In genomic region chr4:54961357-54961975, GRCh38 we compare ENCODE assay signal across 9 cellular contexts.
A peak's percentile ranks its signal among the peaks of the same experiment; 100 is the strongest.
DNase-seq lines count a peak whose midpoint lies in the region; ATAC-seq and TF ChIP-seq lines count a peak whose summit lies in the region.
"Had no signal": no experiment of that assay in that cellular context is flagged by ENCODE, and none has a peak within 500 bp of the region (broad histone marks: within the 10 kb centered on the region; RNA-seq: fewer than 3 reads in every experiment).

No MANE protein-coding gene starts in this region.

- no peak overlapping the region for H3K4me3 Mint-ChIP-seq in effector memory CD8-positive, alpha-beta T cell
- no peak overlapping the region for H3K4me3 Mint-ChIP-seq in naive thymus-derived CD4-positive, alpha-beta T cell

- no peak overlapping the region for H3K27ac Mint-ChIP-seq in effector memory CD8-positive, alpha-beta T cell
- H3K27ac Mint-ChIP-seq in naive thymus-derived CD4-positive, alpha-beta T cell, result peak overlapping the region in 2 of 9 donors; percentile 61 to 62

- H3K27me3 ChIP-seq in DND-41 (ENCODE audit: insufficient read depth, low read length, poor library complexity) (no peaks in the 10 kb centered on the region), OCI-LY3 (ENCODE audit: low read depth, low read length) (no peaks in the 10 kb centered on the region), aorta (ENCODE audit: control insufficient read depth in 1 of 2, insufficient read depth in 2 of 2, low read length in 1 of 2) (no peaks in the 10 kb centered on the region)
- no peaks in the 10 kb centered on the region for H3K27me3 ChIP-seq in naive thymus-derived CD4-positive, alpha-beta T cell (ENCODE audit: control insufficient read depth in 2 of 2, insufficient read depth in 2 of 2, low read length in 2 of 2)
- H3K27me3 ChIP-seq: SJSA1 had no signal

- no peak overlapping the region for H3K27ac ChIP-seq in DND-41 (ENCODE audit: low read length)
- H3K27ac ChIP-seq in OCI-LY3 (ENCODE audit: low read length), result no peak overlapping the region
- no peak overlapping the region for H3K27ac ChIP-seq in naive thymus-derived CD4-positive, alpha-beta T cell (ENCODE audit: low read depth, low read length)
- H3K27ac ChIP-seq in aorta (ENCODE audit: low read depth in 1 of 2, low read length in 2 of 2), result no peak overlapping the region
- H3K27ac ChIP-seq: SJSA1 had no signal

- peaks cover 0 to 12% of the 10 kb centered on the region in 2 donors for H3K4me1 Mint-ChIP-seq in effector memory CD8-positive, alpha-beta T cell (ENCODE audit: low read depth in 2 of 2)
- peaks cover 5 to 37% (median 11%) of the 10 kb centered on the region in 7 donors for H3K4me1 Mint-ChIP-seq in naive thymus-derived CD4-positive, alpha-beta T cell

- CTCF ChIA-PET in naive thymus-derived CD4-positive, alpha-beta T cell (lab: Charles Lee), result interaction anchor here (0.6 to 7.5 kb wide), 13 partner anchors 8 to 662 kb away, joined by 3 to 67 read pairs (median 4); no protein-coding TSS in a partner anchor

- H3K79me2 ChIP-seq in DND-41 (ENCODE audit: insufficient read depth, low read length) (no peaks in the 10 kb centered on the region), OCI-LY3 (ENCODE audit: low read length) (no peaks in the 10 kb centered on the region)

- no peaks in the 10 kb centered on the region for H4K20me1 ChIP-seq in DND-41 (ENCODE audit: insufficient read depth, low read length)
- no peaks in the 10 kb centered on the region for H4K20me1 ChIP-seq in OCI-LY3 (ENCODE audit: insufficient read depth, low read length)

- POLR2A ChIA-PET in naive thymus-derived CD4-positive, alpha-beta T cell (lab: Charles Lee), result interaction anchor here (0.6 to 5.2 kb wide), 2 partner anchors 20 to 281 kb away, joined by 3 to 39 read pairs; no protein-coding TSS in a partner anchor

- no peaks in the 10 kb centered on the region for H3K27me3 Mint-ChIP-seq in effector memory CD8-positive, alpha-beta T cell
- H3K27me3 Mint-ChIP-seq in naive thymus-derived CD4-positive, alpha-beta T cell, result peaks cover 0 to 3% (median 0%) of the 10 kb centered on the region in 5 donors

- DNase-seq in DND-41 (no peak), aorta (no peak)
- DNase-seq in effector memory CD8-positive, alpha-beta T cell, result no peak
- peak in 4 of 9 donors; percentile 29 to 48 (median 40) for DNase-seq in naive thymus-derived CD4-positive, alpha-beta T cell

- no peak overlapping the region for H2AFZ ChIP-seq in DND-41 (ENCODE audit: low read depth, low read length)
- H2AFZ ChIP-seq in OCI-LY3 (ENCODE audit: low read depth, low read length), result no peak overlapping the region

- H3K36me3 Mint-ChIP-seq in effector memory CD8-positive, alpha-beta T cell (ENCODE audit: insufficient read depth), result no peaks in the 10 kb centered on the region
- H3K36me3 Mint-ChIP-seq in naive thymus-derived CD4-positive, alpha-beta T cell, result no peaks in the 10 kb centered on the region

- intact Hi-C loops in naive thymus-derived CD4-positive, alpha-beta T cell (cut with micrococcal nuclease), result loop anchor here (1.0 to 2.0 kb wide), 7 partner anchors 19 to 642 kb away; no protein-coding TSS in a partner anchor
- intact Hi-C loops in aorta (cut with DNase I), result loop anchor here (10.0 kb wide), 1 partner anchor 637 kb away; no protein-coding TSS in a partner anchor

- H3K4me1 ChIP-seq in DND-41 (ENCODE audit: insufficient read depth, low read length) (no peaks in the 10 kb centered on the region), OCI-LY3 (ENCODE audit: low read length) (no peaks in the 10 kb centered on the region), aorta (ENCODE audit: control insufficient read depth in 1 of 2, insufficient read depth in 2 of 2, low read length in 2 of 2) (no peaks in the 10 kb centered on the region)
- peaks cover 0 to 8% of the 10 kb centered on the region in 2 donors for H3K4me1 ChIP-seq in naive thymus-derived CD4-positive, alpha-beta T cell (ENCODE audit: control insufficient read depth in 2 of 2, insufficient read depth in 2 of 2, low read length in 2 of 2)
- H3K4me1 ChIP-seq: SJSA1 had no signal

- H3K36me3 ChIP-seq in DND-41 (ENCODE audit: insufficient read depth, low read length), result no peaks in the 10 kb centered on the region
- no peaks in the 10 kb centered on the region for H3K36me3 ChIP-seq in OCI-LY3 (replicated peaks; ENCODE audit: low read depth, low read length)
- H3K36me3 ChIP-seq in naive thymus-derived CD4-positive, alpha-beta T cell (ENCODE audit: control insufficient read depth in 2 of 3, insufficient read depth in 3 of 3, low read length in 3 of 3), result no peaks in the 10 kb centered on the region
- H3K36me3 ChIP-seq in aorta (ENCODE audit: control insufficient read depth in 1 of 2, insufficient read depth in 2 of 2, low read length in 1 of 2), result no peaks in the 10 kb centered on the region
- H3K36me3 ChIP-seq: SJSA1 had no signal

- TF ChIP-seq CTCF in DND-41 (IDR thresholded peaks at IDR 0.05; ENCODE audit: borderline replicate concordance, extremely low read depth, low read length, poor library complexity, severe bottlenecking), result peak; percentile 51
- peak; percentile 68 for TF ChIP-seq CTCF in OCI-LY3 (IDR thresholded peaks at IDR 0.05; ENCODE audit: low read depth, low read length)

- ATAC-seq in DND-41 (ENCODE audit: insufficient read depth, low read depth) (peak; percentile 39; the same call in 1 of the 3 replicates), HG02623 (IDR thresholded peaks at IDR 0.05; ENCODE audit: unreplicated experiment) (peak; percentile 52), HG02970 (IDR thresholded peaks at IDR 0.05; ENCODE audit: low FRiP score, unreplicated experiment) (no peak), aorta (ENCODE audit: low FRiP score) (no peak), GM18511 (IDR thresholded peaks at IDR 0.05; ENCODE audit: unreplicated experiment) (no peak)
- peak; percentile 40 for ATAC-seq in effector memory CD8-positive, alpha-beta T cell (replicated peaks)
- ATAC-seq in naive thymus-derived CD4-positive, alpha-beta T cell, result peak; percentile 46

- WGBS in aorta, 2 donors, result 5 to 6% methylated on average over 1 of the region's 1 CpG

- H3K9me3 ChIP-seq in DND-41 (ENCODE audit: insufficient read depth, low read length, severe bottlenecking) (no peaks in the 10 kb centered on the region), OCI-LY3 (ENCODE audit: insufficient read depth, low read length) (no peaks in the 10 kb centered on the region), aorta (ENCODE audit: control insufficient read depth, low read length) (peaks cover 2% of the 10 kb centered on the region)
- no peaks in the 10 kb centered on the region for H3K9me3 ChIP-seq in naive thymus-derived CD4-positive, alpha-beta T cell (ENCODE audit: control insufficient read depth in 2 of 3, low read length in 3 of 3)
- H3K9me3 ChIP-seq: SJSA1 had no signal

- H3K4me2 ChIP-seq in DND-41 (ENCODE audit: insufficient read depth, low read length) (no peak overlapping the region), OCI-LY3 (ENCODE audit: low read length) (no peak overlapping the region)

- H3K4me3 ChIP-seq in DND-41 (ENCODE audit: low read depth in 1 of 2, low read length in 2 of 2) (no peak overlapping the region), OCI-LY3 (ENCODE audit: low read length) (no peak overlapping the region), aorta (ENCODE audit: low read length in 2 of 2) (no peak overlapping the region)
- H3K4me3 ChIP-seq in naive thymus-derived CD4-positive, alpha-beta T cell (ENCODE audit: low read length), result no peak overlapping the region
- H3K4me3 ChIP-seq: SJSA1 had no signal

- no peaks in the 10 kb centered on the region for H3K9me3 Mint-ChIP-seq in effector memory CD8-positive, alpha-beta T cell
- H3K9me3 Mint-ChIP-seq in naive thymus-derived CD4-positive, alpha-beta T cell, result peaks cover 0 to 3% (median 0%) of the 10 kb centered on the region in 11 donors

- H3K9ac ChIP-seq in DND-41 (ENCODE audit: low read depth, low read length), result no peak overlapping the region
- H3K9ac ChIP-seq in OCI-LY3 (ENCODE audit: low read length), result no peak overlapping the region

Comparison
In these comparisons a context has a peak if more than half of its experiments do, and no peak if none do; other contexts are left out.
1. ATAC-seq: peak in DND-41 (single experiment), HG02623 (single experiment), effector memory CD8-positive, alpha-beta T cell (single experiment) and naive thymus-derived CD4-positive, alpha-beta T cell (single experiment); none in HG02970 (single experiment), aorta (single experiment) and GM18511 (single experiment).